ENCODE assay signal across 8 cellular contexts in genomic region chr12:70709022-70709421, GRCh38.
"Had no signal": no experiment of that assay in that cellular context is flagged by ENCODE, and none has a peak within 500 bp of the region (broad histone marks: within the 10 kb centered on the region; RNA-seq: fewer than 3 reads in every experiment).

No MANE protein-coding gene starts in this region.

- ATAC-seq: GM12878 had no signal

- FAIRE-seq: G401.6, GM12878, GM12891, GM12892, GM18507, GM19239 had no signal

- DNase-seq: GDM1, GF-D8 had no signal

- H3K4me3 ChIP-seq: GM12878 had no signal
